In genomic region chr20:22577515-22578220, GRCh38 we compare ENCODE assay signal across 1 cellular context.
A peak's percentile ranks its signal among the peaks of the same experiment; 100 is the strongest.
TF ChIP-seq lines count a peak whose summit lies in the region.

No MANE protein-coding gene starts in this region.

TF ChIP-seq in HepG2, 621 proteins besides CTCF, POLR2A, EP300 and RAD21 (continued from another document and continues in another):
- TF ChIP-seq ZNF556 (CRISPR knock-in tag; IDR thresholded peaks at IDR 0.05; ENCODE audit: borderline replicate concordance) (peak; percentile 14; the same call in 1 of the 2 replicates), ZNF121 (CRISPR knock-in tag; IDR thresholded peaks at IDR 0.05) (no peak; the same call in 1 of the 2 replicates), SSRP1 (CRISPR knock-in tag; IDR thresholded peaks at IDR 0.05) (peak; percentile 69; the same call in 1 of the 2 replicates), RFX5 (IDR thresholded peaks at IDR 0.05; ENCODE audit: low read depth, low read length) (no peak), RBFOX2 (IDR thresholded peaks at IDR 0.05; ENCODE audit: low read depth, low read length) (peak; percentile 79), ZNF615 (CRISPR knock-in tag; IDR thresholded peaks at IDR 0.05; ENCODE audit: borderline replicate concordance) (no peak), MYPOP (CRISPR knock-in tag; IDR thresholded peaks at IDR 0.05) (peak; percentile 74; the same call in 1 of the 2 replicates), SMC3 (IDR thresholded peaks at IDR 0.05; ENCODE audit: low read length) (no peak), BCL6 (CRISPR knock-in tag; IDR thresholded peaks at IDR 0.05) (peak; percentile 9), ZNF230 (CRISPR knock-in tag; IDR thresholded peaks at IDR 0.05) (0 out of 2 replicates have a peak, but pooled peaks have one; percentile 28), ZBTB26 (CRISPR knock-in tag; IDR thresholded peaks at IDR 0.05; ENCODE audit: borderline replicate concordance) (peak; percentile 19), SAP130 (CRISPR knock-in tag; IDR thresholded peaks at IDR 0.05; ENCODE audit: low read depth) (peak; percentile 51; the same call in 1 of the 2 replicates), ONECUT2 (CRISPR knock-in tag; IDR thresholded peaks at IDR 0.05) (0 out of 2 replicates have a peak, but pooled peaks have one; percentile 9), HOXA3 (CRISPR knock-in tag; IDR thresholded peaks at IDR 0.05) (peak; percentile 74; the same call in 1 of the 2 replicates), ISL2 (CRISPR knock-in tag; IDR thresholded peaks at IDR 0.05) (peak; percentile 34; the same call in 1 of the 2 replicates), ZSCAN20 (CRISPR knock-in tag; IDR thresholded peaks at IDR 0.05; ENCODE audit: borderline replicate concordance) (no peak), HDAC2 (CRISPR knock-in tag; IDR thresholded peaks at IDR 0.05) (peak; percentile 32; the same call in 1 of the 2 replicates), RBM39 (IDR thresholded peaks at IDR 0.05; ENCODE audit: low read depth, low read length, poor library complexity, severe bottlenecking) (peak; percentile 60), ZNF234 (CRISPR knock-in tag; conservative IDR thresholded peaks at IDR 0.05) (0 out of 2 replicates have a peak, but pooled peaks have one; percentile 3), HES4 (CRISPR knock-in tag; IDR thresholded peaks at IDR 0.05; ENCODE audit: borderline replicate concordance) (peak; percentile 69; the same call in 1 of the 2 replicates), ZNF567 (CRISPR knock-in tag; IDR thresholded peaks at IDR 0.05; ENCODE audit: borderline replicate concordance) (peak; percentile 8; the same call in 1 of the 2 replicates), ZNF766 (CRISPR knock-in tag; IDR thresholded peaks at IDR 0.05; ENCODE audit: borderline replicate concordance) (0 out of 2 replicates have a peak, but pooled peaks have one; percentile 21), AGO2 (optimal IDR thresholded peaks at IDR 0.05; ENCODE audit: low read depth, low read length) (peak; percentile 89), ZNF274 (CRISPR knock-in tag; IDR thresholded peaks at IDR 0.05) (0 out of 2 replicates have a peak, but pooled peaks have one; percentile 81), ZNF614 (CRISPR knock-in tag; IDR thresholded peaks at IDR 0.05; ENCODE audit: borderline replicate concordance) (0 out of 2 replicates have a peak, but pooled peaks have one; percentile 9), NFYB (CRISPR knock-in tag; IDR thresholded peaks at IDR 0.05) (peak; percentile 18; the same call in 1 of the 2 replicates), AHR (CRISPR knock-in tag; IDR thresholded peaks at IDR 0.05) (0 out of 2 replicates have a peak, but pooled peaks have one; percentile 35), ZFP1 (CRISPR knock-in tag; IDR thresholded peaks at IDR 0.05) (no peak), JUND (CRISPR knock-in tag; IDR thresholded peaks at IDR 0.05) (0 out of 2 replicates have a peak, but pooled peaks have one; percentile 18), ZNF512 (CRISPR knock-in tag; IDR thresholded peaks at IDR 0.05) (0 out of 2 replicates have a peak, but pooled peaks have one; percentile 36), NKX3-1 (CRISPR knock-in tag; IDR thresholded peaks at IDR 0.05) (peak; percentile 41; the same call in 1 of the 2 replicates), ZNF570 (CRISPR knock-in tag; IDR thresholded peaks at IDR 0.05; ENCODE audit: borderline replicate concordance) (0 out of 2 replicates have a peak, but pooled peaks have one; percentile 7), CBX2 (IDR thresholded peaks at IDR 0.05; ENCODE audit: low read depth, low read length) (no peak), CBX2 (CRISPR knock-in tag; IDR thresholded peaks at IDR 0.05; ENCODE audit: low read depth) (0 out of 2 replicates have a peak, but pooled peaks have one; percentile 24), ZNF772 (CRISPR knock-in tag; IDR thresholded peaks at IDR 0.05) (no peak), SRY (CRISPR knock-in tag; IDR thresholded peaks at IDR 0.05) (peak; percentile 91), ZFP90 (CRISPR knock-in tag; IDR thresholded peaks at IDR 0.05; ENCODE audit: borderline replicate concordance) (no peak), SP2 (CRISPR knock-in tag; IDR thresholded peaks at IDR 0.05) (peak; percentile 12; the same call in 1 of the 2 replicates), CREBL2 (CRISPR knock-in tag; IDR thresholded peaks at IDR 0.05; ENCODE audit: borderline replicate concordance) (0 out of 2 replicates have a peak, but pooled peaks have one; percentile 70), ZNF225 (CRISPR knock-in tag; IDR thresholded peaks at IDR 0.05) (peak; percentile 81), ZNF552 (CRISPR knock-in tag; IDR thresholded peaks at IDR 0.05; ENCODE audit: borderline replicate concordance) (peak; percentile 83), ZNF713 (CRISPR knock-in tag; IDR thresholded peaks at IDR 0.05) (peak; percentile 57), ZMYM2 (CRISPR knock-in tag; IDR thresholded peaks at IDR 0.05) (peak; percentile 72; the same call in 1 of the 2 replicates), ZNF18 (CRISPR knock-in tag; IDR thresholded peaks at IDR 0.05; ENCODE audit: insufficient replicate concordance) (peak; percentile 80), ZNF224 (CRISPR knock-in tag; IDR thresholded peaks at IDR 0.05) (peak; percentile 48; the same call in 1 of the 2 replicates), ZNF407 (CRISPR knock-in tag; IDR thresholded peaks at IDR 0.05; ENCODE audit: not compliant biosample characterization) (peak; percentile 68), LBX2 (CRISPR knock-in tag; IDR thresholded peaks at IDR 0.05; ENCODE audit: borderline replicate concordance) (no peak), ZUFSP (CRISPR knock-in tag; IDR thresholded peaks at IDR 0.05; ENCODE audit: borderline replicate concordance) (0 out of 2 replicates have a peak, but pooled peaks have one; percentile 87), ZNF30 (CRISPR knock-in tag; IDR thresholded peaks at IDR 0.05) (no peak), HDAC1 (CRISPR knock-in tag; IDR thresholded peaks at IDR 0.05) (0 out of 2 replicates have a peak, but pooled peaks have one; percentile 46), ADNP (CRISPR knock-in tag; IDR thresholded peaks at IDR 0.05) (0 out of 2 replicates have a peak, but pooled peaks have one; percentile 61), ZNF839 (CRISPR knock-in tag; IDR thresholded peaks at IDR 0.05; ENCODE audit: borderline replicate concordance) (peak; percentile 57), RXRA (CRISPR knock-in tag; IDR thresholded peaks at IDR 0.05) (peak; percentile 70)
